ENCODE assay signal across 1 cellular context in genomic region chr1:204031098-204031710, GRCh38.
TF ChIP-seq lines count a peak whose summit lies in the region.

No MANE protein-coding gene starts in this region.

TF ChIP-seq in H1, 55 proteins besides CTCF, POLR2A, EP300 and RAD21:
- TF ChIP-seq ATF2 (IDR thresholded peaks at IDR 0.05; ENCODE audit: low read length) (no peak), SP2 (IDR thresholded peaks at IDR 0.05; ENCODE audit: low read length) (no peak), POU5F1 (IDR thresholded peaks at IDR 0.05; ENCODE audit: low read depth, low read length) (no peak), MAFK (IDR thresholded peaks at IDR 0.05; ENCODE audit: low read depth, low read length) (no peak)
